15 cellular contexts compared by ENCODE assay signal in genomic region chr7:151501676-151502075, GRCh38. TPM values are rescaled to one million over a fixed set of nuclear protein-coding genes. Genes with fewer than 3 reads are reported as not detected.
A peak's percentile ranks its signal among the peaks of the same experiment; 100 is the strongest.
DNase-seq lines count a peak whose midpoint lies in the region; ATAC-seq and TF ChIP-seq lines count a peak whose summit lies in the region.
"Had no signal": no experiment of that assay in that cellular context is flagged by ENCODE, and none has a peak within 500 bp of the region (broad histone marks: within the 10 kb centered on the region; RNA-seq: fewer than 3 reads in every experiment).

No MANE protein-coding gene starts in this region.

- H3K9ac ChIP-seq in endodermal cell (ENCODE audit: extremely low read depth, low read length, poor library complexity, severe bottlenecking): no peak overlapping the region
- H3K9ac ChIP-seq: BLaER1 treated with 17β-estradiol and CSF1 and Interleukin-3, amounts not matched to agents 10 nM and 100 nM had no signal

- H3K27ac Mint-ChIP-seq in GM23338 (no peak overlapping the region), WTC11 (peak overlapping the region; percentile 83; the same call in 1 of the 2 replicates), endodermal cell (peak overlapping the region; percentile 68)

- no peaks in the 10 kb centered on the region for H3K9me3 ChIP-seq in endodermal cell (ENCODE audit: control insufficient read depth, low read length)
- no peaks in the 10 kb centered on the region for H3K9me3 ChIP-seq in gastrocnemius medialis

- peaks cover 100% of the 10 kb centered on the region for H3K79me2 ChIP-seq in GM23338 (replicated peaks; ENCODE audit: insufficient read depth)

- H3K36me3 ChIP-seq in GM23338 (ENCODE audit: insufficient read depth): no peaks in the 10 kb centered on the region
- H3K36me3 ChIP-seq in endodermal cell (ENCODE audit: control insufficient read depth, insufficient read depth, low read length): peaks cover 9% of the 10 kb centered on the region
- no peaks in the 10 kb centered on the region for H3K36me3 ChIP-seq in gastrocnemius medialis

- no peak overlapping the region for H3K4me3 ChIP-seq in GM23338
- no peak overlapping the region for H3K4me3 ChIP-seq in endodermal cell (ENCODE audit: low read length)
- H3K4me3 ChIP-seq in gastrocnemius medialis: no peak overlapping the region
- H3K4me3 ChIP-seq: BLaER1 treated with 17β-estradiol and CSF1 and Interleukin-3, amounts not matched to agents 10 nM and 100 nM had no signal

- WGBS in endodermal cell (ENCODE audit: insufficient coverage in 1 of 2, insufficient read length in 1 of 2), 2 experiments: 96 to 97% methylated on average over 7 to 15 of the region's 15 CpGs

- H3K27me3 ChIP-seq in GM23338 (ENCODE audit: insufficient read depth) (no peaks in the 10 kb centered on the region), endodermal cell (ENCODE audit: control insufficient read depth, insufficient read depth, low read length, poor library complexity, severe bottlenecking) (no peaks in the 10 kb centered on the region), gastrocnemius medialis (no peaks in the 10 kb centered on the region)
- H3K27me3 ChIP-seq: BLaER1 treated with 17β-estradiol and CSF1 and Interleukin-3, amounts not matched to agents 10 nM and 100 nM had no signal

- no peak for DNase-seq in GM23338 (ENCODE audit: low spot score)
- no peak for DNase-seq in WTC11 (ENCODE audit: low spot score)
- no peak for DNase-seq in endodermal cell
- DNase-seq in gastrocnemius medialis: no peak
- DNase-seq: 8988T; ACHN; CD4-positive, CD25-positive, alpha-beta regulatory T cell; DMS53; GF-D8; Karpas-422 had no signal

- no peaks in the 10 kb centered on the region for H3K9me3 Mint-ChIP-seq in GM23338
- no peaks in the 10 kb centered on the region for H3K9me3 Mint-ChIP-seq in WTC11
- H3K9me3 Mint-ChIP-seq in endodermal cell: no peaks in the 10 kb centered on the region

- peaks cover 4% of the 10 kb centered on the region for H3K27me3 Mint-ChIP-seq in GM23338 (ENCODE audit: insufficient read depth, low read depth, poor library complexity)
- H3K27me3 Mint-ChIP-seq in WTC11 (ENCODE audit: low read depth): no peaks in the 10 kb centered on the region
- no peaks in the 10 kb centered on the region for H3K27me3 Mint-ChIP-seq in endodermal cell (ENCODE audit: insufficient read depth)
- H3K27me3 Mint-ChIP-seq: CD4-positive, CD25-positive, alpha-beta regulatory T cell had no signal

- no peak overlapping the region for H2AFZ ChIP-seq in GM23338

- no peaks in the 10 kb centered on the region for H3F3A ChIP-seq in GM23338 (replicated peaks; ENCODE audit: low read depth)

- peaks cover 85% of the 10 kb centered on the region for H4K20me1 ChIP-seq in GM23338 (replicated peaks; ENCODE audit: insufficient read depth)

- no peak for TF ChIP-seq POLR2A in gastrocnemius medialis (IDR thresholded peaks at IDR 0.05)

- H3K36me3 Mint-ChIP-seq in GM23338 (ENCODE audit: low read depth): peaks cover 4% of the 10 kb centered on the region; the same call in 1 of the 3 replicates
- H3K36me3 Mint-ChIP-seq in WTC11: no peaks in the 10 kb centered on the region
- H3K36me3 Mint-ChIP-seq in endodermal cell (ENCODE audit: low read depth): peaks cover 9% of the 10 kb centered on the region
- H3K36me3 Mint-ChIP-seq: CD4-positive, CD25-positive, alpha-beta regulatory T cell had no signal

- in situ Hi-C loops in gastrocnemius medialis (cut with MboI; ENCODE audit: low sequenced_read_pairs in 4 of 4): no loop called here

- POLR2A ChIA-PET in WTC11 (lab: Charles Lee): no interaction called here

- H3K4me3 Mint-ChIP-seq in GM23338 (no peak overlapping the region), WTC11 (no peak overlapping the region), endodermal cell (no peak overlapping the region)

- H3K4me1 ChIP-seq in GM23338 (ENCODE audit: insufficient read depth): peaks cover 35% of the 10 kb centered on the region
- peaks cover 6% of the 10 kb centered on the region for H3K4me1 ChIP-seq in endodermal cell (ENCODE audit: control insufficient read depth, insufficient read depth, low read length)
- H3K4me1 ChIP-seq in gastrocnemius medialis: peaks cover 79 to 85% of the 10 kb centered on the region in 2 donors

- TF ChIP-seq CTCF in GM23338 (conservative IDR thresholded peaks at IDR 0.05; ENCODE audit: low read depth in 2 of 2): no peak
- TF ChIP-seq CTCF in WTC11 (IDR thresholded peaks at IDR 0.05): no peak
- no peak for TF ChIP-seq CTCF in endodermal cell (conservative IDR thresholded peaks at IDR 0.05)
- TF ChIP-seq CTCF in gastrocnemius medialis (IDR thresholded peaks at IDR 0.05 in 4 of 5, conservative IDR thresholded peaks at IDR 0.05 in 1 of 5): no peak

- ATAC-seq in GM23338 (no peak), WTC11 (0 out of 2 replicates have a peak, but pooled peaks have one; percentile 14), gastrocnemius medialis (no peak), HG03095 (IDR thresholded peaks at IDR 0.05; ENCODE audit: unreplicated experiment) (no peak), GM18520 (IDR thresholded peaks at IDR 0.05; ENCODE audit: unreplicated experiment) (no peak), HG03196 (IDR thresholded peaks at IDR 0.05; ENCODE audit: unreplicated experiment) (no peak)
- ATAC-seq: HCT116 had no signal

- H3K4me1 Mint-ChIP-seq in GM23338: peaks cover 66% of the 10 kb centered on the region
- peaks cover 85% of the 10 kb centered on the region for H3K4me1 Mint-ChIP-seq in WTC11
- peaks cover 40% of the 10 kb centered on the region for H3K4me1 Mint-ChIP-seq in endodermal cell

- no peak overlapping the region for H3K27ac ChIP-seq in GM23338 (ENCODE audit: low read depth)
- no peak overlapping the region for H3K27ac ChIP-seq in endodermal cell (ENCODE audit: low read depth, low read length)
- peak overlapping the region; percentile 7 to 98 (median 88) for H3K27ac ChIP-seq in gastrocnemius medialis
- H3K27ac ChIP-seq: BLaER1 treated with 17β-estradiol and CSF1 and Interleukin-3, amounts not matched to agents 10 nM and 100 nM had no signal

- intact Hi-C loops in gastrocnemius medialis (cut with DNase I; ENCODE audit: low total_unique reads): loop anchor here (10.0 kb wide), 1 partner anchor 417 kb away; the partner anchor contains the start of genes AGAP3, FASTK and TMUB1

- H3K9me2 ChIP-seq in GM23338 (ENCODE audit: insufficient read depth): no peaks in the 10 kb centered on the region

- CTCF ChIA-PET in WTC11 (lab: Charles Lee): interaction anchor here (0.5 to 1.0 kb wide), 2 partner anchors 118 to 376 kb away, joined by 3 to 5 read pairs; no protein-coding TSS in a partner anchor

- no peak overlapping the region for H3K4me2 ChIP-seq in GM23338
- H3K4me2 ChIP-seq: BLaER1 treated with 17β-estradiol and CSF1 and Interleukin-3, amounts not matched to agents 10 nM and 100 nM had no signal

TF ChIP-seq in GM23338, 12 proteins besides CTCF, POLR2A, EP300 and RAD21 (continues in another document):
- TF ChIP-seq JUNB (IDR thresholded peaks at IDR 0.05; ENCODE audit: unreplicated experiment) (no peak), ZNF331 (CRISPR knock-in tag; IDR thresholded peaks at IDR 0.05; ENCODE audit: low read depth) (no peak), CREB1 (CRISPR knock-in tag; IDR thresholded peaks at IDR 0.05; ENCODE audit: low read depth) (peak; percentile 31; the same call in 1 of the 2 replicates)

TF ChIP-seq in WTC11, 78 proteins besides CTCF, POLR2A, EP300 and RAD21 (continues in another document):
- TF ChIP-seq GRHL2 (CRISPR knock-in tag; IDR thresholded peaks at IDR 0.05; ENCODE audit: insufficient replicate concordance, severe bottlenecking) (no peak), NR1H2 (CRISPR knock-in tag; IDR thresholded peaks at IDR 0.05) (no peak), E2F5 (CRISPR knock-in tag; IDR thresholded peaks at IDR 0.05) (no peak), ZBTB43 (CRISPR knock-in tag; IDR thresholded peaks at IDR 0.05) (no peak), FOXJ3 (CRISPR knock-in tag; IDR thresholded peaks at IDR 0.05; ENCODE audit: borderline replicate concordance) (no peak), CBFB (CRISPR knock-in tag; IDR thresholded peaks at IDR 0.05; ENCODE audit: low read depth) (no peak), GTF2I (CRISPR knock-in tag; conservative IDR thresholded peaks at IDR 0.05) (no peak), HMGA2 (CRISPR knock-in tag; IDR thresholded peaks at IDR 0.05) (no peak), PRRX2 (CRISPR knock-in tag; IDR thresholded peaks at IDR 0.05) (no peak)
- TF ChIP-seq, protein P1, sequence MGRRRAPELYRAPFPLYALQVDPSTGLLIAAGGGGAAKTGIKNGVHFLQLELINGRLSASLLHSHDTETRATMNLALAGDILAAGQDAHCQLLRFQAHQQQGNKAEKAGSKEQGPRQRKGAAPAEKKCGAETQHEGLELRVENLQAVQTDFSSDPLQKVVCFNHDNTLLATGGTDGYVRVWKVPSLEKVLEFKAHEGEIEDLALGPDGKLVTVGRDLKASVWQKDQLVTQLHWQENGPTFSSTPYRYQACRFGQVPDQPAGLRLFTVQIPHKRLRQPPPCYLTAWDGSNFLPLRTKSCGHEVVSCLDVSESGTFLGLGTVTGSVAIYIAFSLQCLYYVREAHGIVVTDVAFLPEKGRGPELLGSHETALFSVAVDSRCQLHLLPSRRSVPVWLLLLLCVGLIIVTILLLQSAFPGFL (CRISPR knock-in tag; IDR thresholded peaks at IDR 0.05; ENCODE audit: borderline replicate concordance): no peak

RNA-seq across cellular contexts. Expression of gene RHEB, which starts 18.0 kb away (rescaled TPM):
- total RNA-seq in GM23338 (2014; rRNA removed; shearing (Covaris generic)): 94.0 and 101 TPM in 2 replicates
- polyA plus RNA-seq in GM23338 (2016; fragmentation: Nextera tagmentation; extraction: Ambion mirVana): 209 and 239 TPM in 2 replicates
- total RNA-seq in WTC11 (2021) (126 to 133 TPM (median 127 TPM) in 3 replicates), endodermal cell (100 to 1,000 TPM; 108 to 113 TPM), gastrocnemius medialis (100 to 1,000 TPM in 3 of 4 donors, 10 to 100 TPM in 1; 93.2 to 159 (median 124) TPM)
- 119 TPM for polyA plus RNA-seq in endodermal cell (2013, experiment 1 of 2)
- polyA plus RNA-seq in endodermal cell (2013, experiment 2 of 2): 115 TPM

Comparison
In these comparisons a context has a peak if more than half of its experiments do, and no peak if none do; other contexts are left out.
1. H3K27ac ChIP-seq: peak in gastrocnemius medialis (4 of 4); none in GM23338 (single experiment) and endodermal cell (single experiment).